8 cellular contexts compared by ENCODE assay signal in genomic region chr16:637081-638018, GRCh38. TPM values are rescaled to one million over a fixed set of nuclear protein-coding genes. Genes with fewer than 3 reads are reported as not detected.
DNase-seq lines count a peak whose midpoint lies in the region; TF ChIP-seq lines count a peak whose summit lies in the region.

No MANE protein-coding gene starts in this region.

- H3K27ac ChIP-seq in GM23248 (peak overlapping the region; percentile 85), SK-N-MC (no peak overlapping the region), right atrium auricular region (peak overlapping the region; percentile 99), urinary bladder (ENCODE audit: low read depth) (no peak overlapping the region)

- H4K20me1 ChIP-seq in GM23248 (ENCODE audit: insufficient read depth) = no peaks in the 10 kb centered on the region

- H3K4me3 ChIP-seq in AG09309 (ENCODE audit: control insufficient read depth, low read depth, low read length) (peak overlapping the region; percentile 78), GM23248 (peak overlapping the region; percentile 90), SK-N-MC (peak overlapping the region; percentile 99), right atrium auricular region (peak overlapping the region; percentile 82 to 85), urinary bladder (ENCODE audit: low read depth, low read length) (peak overlapping the region; percentile 89)

- in situ Hi-C loops in GM23248 (cut with MboI) = no loop called here

- H3K9me3 ChIP-seq in GM23248 (ENCODE audit: low read depth) (no peaks in the 10 kb centered on the region), SK-N-MC (ENCODE audit: low read depth, low read length) (no peaks in the 10 kb centered on the region), right atrium auricular region (no peaks in the 10 kb centered on the region)

- H3K27me3 ChIP-seq in GM23248 (replicated peaks; ENCODE audit: insufficient read depth) = no peaks in the 10 kb centered on the region
- H3K27me3 ChIP-seq in right atrium auricular region = no peaks in the 10 kb centered on the region

- no peak overlapping the region for H3K4me2 ChIP-seq in GM23248 (ENCODE audit: unreplicated experiment)

- H3K9ac ChIP-seq in GM23248 = peak overlapping the region; percentile 80
- peak overlapping the region; percentile 85 for H3K9ac ChIP-seq in SK-N-MC (ENCODE audit: insufficient read length)

- H3K36me3 ChIP-seq in GM23248 (ENCODE audit: low read depth) = no peaks in the 10 kb centered on the region
- no peaks in the 10 kb centered on the region for H3K36me3 ChIP-seq in SK-N-MC (ENCODE audit: insufficient read depth, low read length)
- H3K36me3 ChIP-seq in right atrium auricular region = peaks cover 6% of the 10 kb centered on the region
- H3K36me3 ChIP-seq in urinary bladder (ENCODE audit: insufficient read depth) = no peaks in the 10 kb centered on the region

- no peaks in the 10 kb centered on the region for H3K9me2 ChIP-seq in GM23248 (ENCODE audit: insufficient read depth)

- no peak for DNase-seq in AG09309 (ENCODE audit: low read depth)
- DNase-seq in GM23248 = peak; percentile 94
- DNase-seq in SK-N-MC (ENCODE audit: low read depth, low spot score) = no peak
- peak; percentile 79 for DNase-seq in amniotic stem cell (lab: John Stamatoyannopoulos, UW)
- DNase-seq in right atrium auricular region (ENCODE audit: low spot score) = peak; percentile 89
- peak; percentile 51 for DNase-seq in putamen (ENCODE audit: low spot score)
- DNase-seq in NCI-H1694 treated with DMSO at 0.1 percent for 48 hours (lab: John Stamatoyannopoulos, UW) = no peak

- peaks cover 14% of the 10 kb centered on the region for H3K79me2 ChIP-seq in GM23248 (ENCODE audit: insufficient read depth)

- peak overlapping the region; percentile 84 for H2AFZ ChIP-seq in GM23248

- 0 out of 2 replicates have a peak, but pooled peaks cover 3% of the 10 kb centered on the region for H3K4me1 ChIP-seq in GM23248 (ENCODE audit: insufficient read depth)
- peaks cover 0 to 36% of the 10 kb centered on the region in 2 donors for H3K4me1 ChIP-seq in right atrium auricular region
- H3K4me1 ChIP-seq in urinary bladder (ENCODE audit: insufficient read depth) = peaks cover 3% of the 10 kb centered on the region

- peaks cover 9% of the 10 kb centered on the region for H3F3A ChIP-seq in GM23248 (ENCODE audit: insufficient read depth)

- TF ChIP-seq CTCF in AG09309 (IDR thresholded peaks at IDR 0.05; ENCODE audit: control insufficient read depth, insufficient read depth, low read depth, low read length, missing control alignments) = no peak
- TF ChIP-seq CTCF in right atrium auricular region (IDR thresholded peaks at IDR 0.05) = no peak

- 22 to 23% methylated on average over 27 to 51 of the region's 53 CpGs for WGBS in GM23248 (ENCODE audit: low coverage in 1 of 2, low lambda C conversion rate in 2 of 2, missing lambda C conversion rate in 2 of 2), 2 experiments
- 17% methylated on average over 53 of the region's 53 CpGs for WGBS in urinary bladder

RNA-seq across cellular contexts. Expression of gene METTL26, which starts 1.2 kb away (rescaled TPM):
- 150 and 218 TPM in 2 replicates for total RNA-seq in GM23248 (2014; rRNA removed; shearing (Covaris generic))
- polyA plus RNA-seq in GM23248 (2016; fragmentation: Nextera tagmentation; extraction: Ambion mirVana) (151 and 155 TPM in 2 replicates), urinary bladder (135 TPM)
- total RNA-seq in right atrium auricular region (100 to 1,000 TPM; 103 to 137 TPM), urinary bladder (26.7 TPM)

RNA-seq across cellular contexts. Expression of gene MCRIP2, which starts 4.3 kb away (rescaled TPM):
- 29.3 and 30.4 TPM in 2 replicates for total RNA-seq in GM23248 (2014; rRNA removed; shearing (Covaris generic))
- 22.4 and 22.6 TPM in 2 replicates for polyA plus RNA-seq in GM23248 (2016; fragmentation: Nextera tagmentation; extraction: Ambion mirVana)
- 100 to 1,000 TPM; 110 to 121 TPM for total RNA-seq in right atrium auricular region
- total RNA-seq in urinary bladder = 5.1 TPM
- polyA plus RNA-seq in urinary bladder = 42.6 TPM

RNA-seq across cellular contexts. Expression of gene WFIKKN1, which starts 6.6 kb away (rescaled TPM):
- not detected in 2 replicates for total RNA-seq in GM23248 (2014; rRNA removed; shearing (Covaris generic))
- not detected in 2 replicates for polyA plus RNA-seq in GM23248 (2016; fragmentation: Nextera tagmentation; extraction: Ambion mirVana)
- total RNA-seq in right atrium auricular region = under 1 TPM; 0.52 to 0.71 TPM
- total RNA-seq in urinary bladder = 0.37 TPM
- 0.30 TPM for polyA plus RNA-seq in urinary bladder

RNA-seq across cellular contexts. Expression of gene WDR90, which starts 11.8 kb away (rescaled TPM):
- total RNA-seq in GM23248 (2014; rRNA removed; shearing (Covaris generic)) = 16.5 and 24.7 TPM in 2 replicates
- polyA plus RNA-seq in GM23248 (2016; fragmentation: Nextera tagmentation; extraction: Ambion mirVana) = 4.7 and 8.2 TPM in 2 replicates
- 1 to 10 TPM; 3.0 to 5.7 TPM for total RNA-seq in right atrium auricular region
- total RNA-seq in urinary bladder = 15.8 TPM
- polyA plus RNA-seq in urinary bladder = 21.9 TPM

RNA-seq across cellular contexts. Expression of gene RHOT2, which starts 30.6 kb away (rescaled TPM):
- total RNA-seq in GM23248 (2014; rRNA removed; shearing (Covaris generic)) = 44.9 and 65.9 TPM in 2 replicates
- polyA plus RNA-seq in GM23248 (2016; fragmentation: Nextera tagmentation; extraction: Ambion mirVana) = 65.1 and 70.0 TPM in 2 replicates
- total RNA-seq in right atrium auricular region = 10 to 100 TPM; 37.8 to 42.8 TPM
- 26.0 TPM for total RNA-seq in urinary bladder
- polyA plus RNA-seq in urinary bladder = 103 TPM

Comparison
In these comparisons a context has a peak if more than half of its experiments do, and no peak if none do; other contexts are left out.
1. DNase-seq: peak in GM23248 (single experiment), amniotic stem cell (single experiment), right atrium auricular region (single experiment) and putamen (single experiment); none in AG09309 (single experiment), SK-N-MC (single experiment) and NCI-H1694 treated with DMSO at 0.1 percent for 48 hours (single experiment).
2. H3K27ac ChIP-seq: peak in GM23248 (single experiment) and right atrium auricular region (2 of 2); none in SK-N-MC (single experiment) and urinary bladder (single experiment).
3. Peak in every context shown above with its lines, with median percentiles within 50 percentile points of each other: H3K4me3 ChIP-seq.